ENCODE assay signal across 28 cellular contexts in genomic region chr4:52093466-52093865, GRCh38. TPM values are rescaled to one million over a fixed set of nuclear protein-coding genes. Genes with fewer than 3 reads are reported as not detected.
"Had no signal": no experiment of that assay in that cellular context is flagged by ENCODE, and none has a peak within 500 bp of the region (broad histone marks: within the 10 kb centered on the region; RNA-seq: fewer than 3 reads in every experiment).

No MANE protein-coding gene starts in this region.

- H3K36me3 ChIP-seq: neural progenitor cell, ovary, spleen, suprapubic skin, tibial artery, transverse colon, upper lobe of right lung, uterus had no signal

- H3K27me3 ChIP-seq: neural progenitor cell, ovary, suprapubic skin, testis, transverse colon, upper lobe of right lung, uterus had no signal

- H3K4me1 ChIP-seq: psoas muscle, spleen, suprapubic skin, testis, tibial artery, upper lobe of right lung, uterus had no signal

- H2AFZ ChIP-seq: neural progenitor cell, parathyroid adenoma had no signal

- DNase-seq: natural killer cell; occipital lobe; ovary; posterior cingulate gyrus; psoas muscle; right cardiac atrium; spleen; stimulated activated CD4-positive, alpha-beta T cell treated with anti-CD3 and anti-CD28 coated beads, Interleukin-12 subunit alpha, Interleukin-12 subunit beta, amount 100 ng/mL, for 4 hours; stimulated activated CD4-positive, alpha-beta T cell treated with anti-CD3 and anti-CD28 coated beads, Interleukin-1b, Interleukin-23, amount 100 ng/mL, for 48 hours; stimulated activated CD4-positive, alpha-beta T cell treated with anti-CD3 and anti-CD28 coated beads, Interleukin-4, amount 100 ng/mL, for 1 hour; stimulated activated CD4-positive, alpha-beta T cell treated with anti-CD3 and anti-CD28 coated beads, Interleukin-4, amount 100 ng/mL, for 4 hours; stimulated activated CD8-positive, alpha-beta memory T cell treated with anti-CD3 and anti-CD28 coated beads, Interleukin-4, amount 100 ng/mL, for 48 hours; stimulated activated naive CD4-positive, alpha-beta T cell; stimulated activated naive CD8-positive, alpha-beta T cell treated with anti-CD3 and anti-CD28 coated beads, Interleukin-15, amount 100 ng/mL, for 72 hours; stimulated activated naive CD8-positive, alpha-beta T cell treated with anti-CD3 and anti-CD28 coated beads, Interleukin-15, Interleukin-2, amounts not matched to agents 100 U/mL and 50 U/mL, for 24 hours; substantia nigra; testis; tibial artery; transverse colon; upper lobe of right lung; uterus had no signal

- H3K4me3 ChIP-seq: neural progenitor cell, ovary, psoas muscle, skin epidermis, smooth muscle cell, spleen, suprapubic skin, testis, tibial artery, transverse colon, upper lobe of right lung, uterus had no signal

- H3K4me2 ChIP-seq: neural progenitor cell, smooth muscle cell had no signal

- H3K9me3 ChIP-seq: ovary, psoas muscle, spleen, suprapubic skin, testis, tibial artery, transverse colon, upper lobe of right lung, uterus had no signal

- H3K9ac ChIP-seq: neural progenitor cell, parathyroid adenoma had no signal

- H3K27ac ChIP-seq: neural progenitor cell, ovary, parathyroid adenoma, psoas muscle, skin epidermis, spleen, suprapubic skin, testis, tibial artery, transverse colon, upper lobe of right lung, uterus had no signal

- ATAC-seq: natural killer cell; psoas muscle; right cardiac atrium; sciatic nerve; stimulated activated memory B cell treated with anti-CD40 and anti-IgM and Interleukin-4, amounts not matched to agents 10 μg/mL and 1 μg/mL and 100 μg/mL, for 72 hours; stimulated activated naive CD8-positive, alpha-beta T cell treated with anti-CD3 and anti-CD28 coated beads, Interleukin-15, amount 100 ng/mL, for 72 hours; stimulated activated naive CD8-positive, alpha-beta T cell treated with anti-CD3 and anti-CD28 coated beads, Interleukin-15, Interleukin-2, amounts not matched to agents 100 U/mL and 50 U/mL, for 24 hours; upper lobe of right lung had no signal

RNA-seq across cellular contexts. Expression of gene SPATA18, which starts 42.4 kb away (rescaled TPM):
- total RNA-seq: natural killer cell had no signal
